17 cellular contexts compared by ENCODE assay signal in genomic region chr17:50047083-50047482, GRCh38. TPM values are rescaled to one million over a fixed set of nuclear protein-coding genes. Genes with fewer than 3 reads are reported as not detected.
DNase-seq lines count a peak whose midpoint lies in the region; ATAC-seq and TF ChIP-seq lines count a peak whose summit lies in the region.
"Had no signal": no experiment of that assay in that cellular context is flagged by ENCODE, and none has a peak within 500 bp of the region (broad histone marks: within the 10 kb centered on the region; RNA-seq: fewer than 3 reads in every experiment).

No MANE protein-coding gene starts in this region.

- no TSS peak for BruUV-seq in Panc1 (replicated peaks; lab: Mats Ljungman, UMichigan)

- CTCF ChIA-PET in Panc1 (lab: Charles Lee), result no interaction called here

- TF ChIP-seq CTCF in GM23338 (conservative IDR thresholded peaks at IDR 0.05; ENCODE audit: low read depth in 2 of 2), result no peak
- no peak for TF ChIP-seq CTCF in Panc1 (IDR thresholded peaks at IDR 0.05)
- no peak for TF ChIP-seq CTCF in uterus (IDR thresholded peaks at IDR 0.05)

- no peak for TF ChIP-seq POLR2A in uterus (IDR thresholded peaks at IDR 0.05)

- H3F3A ChIP-seq in GM23338 (replicated peaks; ENCODE audit: low read depth), result no peaks in the 10 kb centered on the region

- no peak overlapping the region for H3K27ac ChIP-seq in GM23338 (ENCODE audit: low read depth)
- peak overlapping the region; percentile 74 for H3K27ac ChIP-seq in Panc1 (ENCODE audit: low read length)
- H3K27ac ChIP-seq in epithelial cell of prostate, result peak overlapping the region; percentile 93
- H3K27ac ChIP-seq in uterus, result peak overlapping the region in 1 of 2 donors; percentile 1

- POLR2A ChIA-PET in Panc1 (lab: Charles Lee), result no interaction called here

- H3K4me1 Mint-ChIP-seq in GM23338, result peaks cover 32% of the 10 kb centered on the region

- no peaks in the 10 kb centered on the region for H3K36me3 ChIP-seq in GM23338 (ENCODE audit: insufficient read depth)
- H3K36me3 ChIP-seq in Panc1 (ENCODE audit: control insufficient read depth, insufficient read depth, low read length), result no peaks in the 10 kb centered on the region
- no peaks in the 10 kb centered on the region for H3K36me3 ChIP-seq in uterus

- no peak overlapping the region for H3K4me3 Mint-ChIP-seq in GM23338
- H3K4me3 Mint-ChIP-seq: T-helper 1 cell treated with Interleukin-12 subunit alpha and Interleukin-12 subunit beta and Interleukin-4 antibody, amounts not matched to agents 30 μg/mL and 1 μg/mL, for 36 hours; WTC11 had no signal

- H3K4me1 ChIP-seq in GM23338 (ENCODE audit: insufficient read depth), result peaks cover 14% of the 10 kb centered on the region; the same call in 1 of the 2 replicates
- peaks cover 74% of the 10 kb centered on the region for H3K4me1 ChIP-seq in Panc1 (ENCODE audit: control insufficient read depth, insufficient read depth, low read length)
- no peaks in the 10 kb centered on the region for H3K4me1 ChIP-seq in uterus

- H3K9me3 Mint-ChIP-seq in GM23338, result no peaks in the 10 kb centered on the region
- H3K9me3 Mint-ChIP-seq: T-helper 1 cell treated with Interleukin-12 subunit alpha and Interleukin-12 subunit beta and Interleukin-4 antibody, amounts not matched to agents 30 μg/mL and 1 μg/mL, for 36 hours had no signal

- intact Hi-C loops in Panc1 (cut with micrococcal nuclease; ENCODE audit: unreplicated experiment), result no loop called here
- intact Hi-C loops in posterior vena cava (cut with DNase I), result no loop called here
- intact Hi-C loops in uterus (cut with DNase I; ENCODE audit: low total_unique reads), result no loop called here

- no peaks in the 10 kb centered on the region for H3K9me3 ChIP-seq in Panc1 (ENCODE audit: control insufficient read depth, insufficient read depth, low read depth, low read length)
- no peaks in the 10 kb centered on the region for H3K9me3 ChIP-seq in uterus

- H3K27ac Mint-ChIP-seq in GM23338, result no peak overlapping the region
- H3K27ac Mint-ChIP-seq: T-helper 1 cell treated with Interleukin-12 subunit alpha and Interleukin-12 subunit beta and Interleukin-4 antibody, amounts not matched to agents 30 μg/mL and 1 μg/mL, for 36 hours; WTC11 had no signal

- ATAC-seq in GM23338, result no peak
- ATAC-seq in Panc1, result no peak
- ATAC-seq in HG02981 (IDR thresholded peaks at IDR 0.05; ENCODE audit: unreplicated experiment), result no peak
- no peak for ATAC-seq in GM18909 (IDR thresholded peaks at IDR 0.05; ENCODE audit: poor library complexity, unreplicated experiment)
- ATAC-seq in HG02642 (IDR thresholded peaks at IDR 0.05; ENCODE audit: poor library complexity, unreplicated experiment), result no peak
- ATAC-seq: HepG2, WTC11 had no signal

- peak overlapping the region; percentile 47; the same call in 1 of the 2 replicates for H2AFZ ChIP-seq in GM23338

- no peaks in the 10 kb centered on the region for H3K79me2 ChIP-seq in GM23338 (replicated peaks; ENCODE audit: insufficient read depth)

- no peaks in the 10 kb centered on the region; the same call in 2 of the 3 replicates for H3K36me3 Mint-ChIP-seq in GM23338 (ENCODE audit: low read depth)
- H3K36me3 Mint-ChIP-seq: WTC11 had no signal

- H3K4me2 ChIP-seq in GM23338, result no peak overlapping the region

- no peaks in the 10 kb centered on the region for H3K9me2 ChIP-seq in GM23338 (ENCODE audit: insufficient read depth)

- in situ Hi-C loops in Panc1 (cut with HindIII; ENCODE audit: low pct_unique_long_range_greater_than_20kb, low sequenced_read_pairs), result no loop called here

- no peaks in the 10 kb centered on the region for H3K27me3 ChIP-seq in GM23338 (ENCODE audit: insufficient read depth)
- no peaks in the 10 kb centered on the region for H3K27me3 ChIP-seq in Panc1 (ENCODE audit: control insufficient read depth, insufficient read depth, low read length)
- H3K27me3 ChIP-seq in uterus, result no peaks in the 10 kb centered on the region

- no peak for DNase-seq in GM23338 (ENCODE audit: low spot score)
- no peak for DNase-seq in Panc1 (ENCODE audit: low read depth, low spot score)
- DNase-seq in epithelial cell of prostate (ENCODE audit: low read depth, low spot score), result no peak
- DNase-seq in posterior vena cava (ENCODE audit: low spot score), result peak; percentile 8
- DNase-seq in uterus, result no peak
- DNase-seq: activated naive CD4-positive, alpha-beta T cell; DMS79; hippocampal formation; left cardiac atrium; NCI-H2081 treated with DMSO at 0.1 percent for 48 hours; NCI-H82 had no signal

- no peaks in the 10 kb centered on the region for H4K20me1 ChIP-seq in GM23338 (replicated peaks; ENCODE audit: insufficient read depth)

- H3K27me3 Mint-ChIP-seq in GM23338 (ENCODE audit: insufficient read depth, low read depth, poor library complexity), result peaks cover 16% of the 10 kb centered on the region

- H3K4me3 ChIP-seq in GM23338 (no peak overlapping the region), Panc1 (ENCODE audit: low read depth in 2 of 2, low read length in 2 of 2) (no peak overlapping the region), uterus (no peak overlapping the region)

TF ChIP-seq in GM23338, 12 proteins besides CTCF, POLR2A, EP300 and RAD21 (continues in another document):
- TF ChIP-seq JUNB (IDR thresholded peaks at IDR 0.05; ENCODE audit: unreplicated experiment), result no peak
- TF ChIP-seq REST (IDR thresholded peaks at IDR 0.05; ENCODE audit: unreplicated experiment), result no peak
- no peak for TF ChIP-seq EZH2 (IDR thresholded peaks at IDR 0.05; ENCODE audit: low read depth, unreplicated experiment)
- TF ChIP-seq EZH2phosphoT487 (IDR thresholded peaks at IDR 0.05; ENCODE audit: unreplicated experiment), result no peak
- no peak for TF ChIP-seq NANOG (IDR thresholded peaks at IDR 0.05; ENCODE audit: borderline replicate concordance)
- TF ChIP-seq ZNF114 (CRISPR knock-in tag; IDR thresholded peaks at IDR 0.05), result no peak
- TF ChIP-seq, protein P1, sequence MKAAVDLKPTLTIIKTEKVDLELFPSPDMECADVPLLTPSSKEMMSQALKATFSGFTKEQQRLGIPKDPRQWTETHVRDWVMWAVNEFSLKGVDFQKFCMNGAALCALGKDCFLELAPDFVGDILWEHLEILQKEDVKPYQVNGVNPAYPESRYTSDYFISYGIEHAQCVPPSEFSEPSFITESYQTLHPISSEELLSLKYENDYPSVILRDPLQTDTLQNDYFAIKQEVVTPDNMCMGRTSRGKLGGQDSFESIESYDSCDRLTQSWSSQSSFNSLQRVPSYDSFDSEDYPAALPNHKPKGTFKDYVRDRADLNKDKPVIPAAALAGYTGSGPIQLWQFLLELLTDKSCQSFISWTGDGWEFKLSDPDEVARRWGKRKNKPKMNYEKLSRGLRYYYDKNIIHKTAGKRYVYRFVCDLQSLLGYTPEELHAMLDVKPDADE (IDR thresholded peaks at IDR 0.05), result no peak
- no peak for TF ChIP-seq CREB1 (CRISPR knock-in tag; IDR thresholded peaks at IDR 0.05; ENCODE audit: low read depth)
- TF ChIP-seq STAT1 (IDR thresholded peaks at IDR 0.05; ENCODE audit: unreplicated experiment), result no peak

RNA-seq across cellular contexts. Expression of gene ITGA3, which starts 8.8 kb away (rescaled TPM):
- total RNA-seq in GM23338 (2014; rRNA removed; shearing (Covaris generic)), result 23.2 and 28.3 TPM in 2 replicates
- 9.6 and 11.0 TPM in 2 replicates for polyA plus RNA-seq in GM23338 (2016; fragmentation: Nextera tagmentation; extraction: Ambion mirVana)
- total RNA-seq in Panc1 (2021; ENCODE audit: unreplicated experiment) (439 TPM), posterior vena cava (10 to 100 TPM; 56.3 to 80.3 TPM), uterus (10 to 100 TPM; 14.3 to 73.1 (median 33.4) TPM)
- 291 TPM for polyA plus RNA-seq in Panc1 (2012; ENCODE audit: insufficient read length)

RNA-seq across cellular contexts. Expression of gene PDK2, which starts 48.1 kb away (rescaled TPM):
- total RNA-seq in GM23338 (2014; rRNA removed; shearing (Covaris generic)), result 11.4 and 15.9 TPM in 2 replicates
- 12.0 and 13.2 TPM in 2 replicates for polyA plus RNA-seq in GM23338 (2016; fragmentation: Nextera tagmentation; extraction: Ambion mirVana)
- total RNA-seq in Panc1 (2021; ENCODE audit: unreplicated experiment) (46.0 TPM), posterior vena cava (10 to 100 TPM; 26.0 to 27.7 TPM), uterus (10 to 100 TPM; 12.9 to 62.6 (median 32.4) TPM)
- polyA plus RNA-seq in Panc1 (2012; ENCODE audit: insufficient read length), result 79.3 TPM

RNA-seq across cellular contexts. Expression of gene DLX3, which starts 52.1 kb away (rescaled TPM):
- 0.14 TPM in 1 of 2 replicates, not detected in the other for total RNA-seq in GM23338 (2014; rRNA removed; shearing (Covaris generic))
- 0.19 and 0.27 TPM in 2 replicates for polyA plus RNA-seq in GM23338 (2016; fragmentation: Nextera tagmentation; extraction: Ambion mirVana)
- total RNA-seq in Panc1 (2021; ENCODE audit: unreplicated experiment) (2.9 TPM), posterior vena cava (under 1 TPM in 1 of 2 donors, not detected in 1; 0.23 TPM), uterus (under 1 TPM in 1 of 4 donors, not detected in 3; 0.28 TPM)
- polyA plus RNA-seq in Panc1 (2012; ENCODE audit: insufficient read length), result 1.9 TPM
- total RNA-seq: HepG2 had no signal
